11 cellular contexts compared by ENCODE assay signal in the genomic region with DNA sequence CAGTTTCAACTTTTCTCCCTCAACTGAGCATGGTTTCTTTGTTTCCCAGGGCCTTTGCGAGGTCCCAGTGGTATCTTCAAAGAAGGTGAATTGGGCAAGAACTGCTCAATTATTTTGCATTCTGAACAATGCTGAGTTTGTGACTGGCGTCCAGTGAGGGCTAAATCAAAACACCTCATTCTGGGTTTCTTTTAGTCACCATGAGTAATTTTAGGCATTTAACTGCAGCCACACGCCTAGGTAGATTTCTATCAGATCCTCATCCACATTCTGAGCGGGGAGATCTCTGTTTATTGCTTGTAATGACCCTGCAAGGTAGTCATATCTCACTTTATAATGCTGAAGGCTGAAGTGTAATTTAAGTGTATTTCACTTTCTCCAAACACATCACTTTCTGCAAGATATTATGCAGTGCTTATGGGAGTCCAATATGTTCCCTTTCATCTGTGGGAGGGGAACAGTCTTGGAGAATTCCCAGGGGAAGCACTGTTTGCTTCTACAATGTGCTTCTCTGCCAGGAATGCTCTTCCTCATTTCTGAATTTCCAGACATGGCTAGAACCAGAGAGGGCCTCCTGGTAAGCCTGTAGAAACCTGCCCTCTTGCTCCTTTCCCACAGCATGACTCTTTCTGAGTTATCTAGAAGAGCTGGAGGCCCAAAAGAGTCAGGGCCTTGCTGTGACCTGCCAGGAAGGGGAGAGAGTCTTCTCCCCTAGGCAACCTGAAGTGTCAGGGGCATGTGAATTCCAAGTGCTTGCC.
A peak's percentile ranks its signal among the peaks of the same experiment; 100 is the strongest.
DNase-seq lines count a peak whose midpoint lies in the region; ATAC-seq and TF ChIP-seq lines count a peak whose summit lies in the region.
"Had no signal": no experiment of that assay in that cellular context is flagged by ENCODE, and none has a peak within 500 bp of the region (broad histone marks: within the 10 kb centered on the region; RNA-seq: fewer than 3 reads in every experiment).

No MANE protein-coding gene starts in this region.

- no peaks in the 10 kb centered on the region for H3K27me3 ChIP-seq in endodermal cell (ENCODE audit: control insufficient read depth, insufficient read depth, low read length, poor library complexity, severe bottlenecking)
- H3K27me3 ChIP-seq in CD4-positive, alpha-beta T cell (ENCODE audit: control insufficient read depth, insufficient read depth, low read length): no peaks in the 10 kb centered on the region
- no peaks in the 10 kb centered on the region for H3K27me3 ChIP-seq in right lobe of liver

- DNase-seq in GM13976 (ENCODE audit: low spot score): peak; percentile 26
- no peak for DNase-seq in endodermal cell
- DNase-seq in renal cortical epithelial cell (ENCODE audit: low read depth): peak; percentile 84
- DNase-seq in CD4-positive, alpha-beta T cell: no peak
- no peak for DNase-seq in right lobe of liver
- no peak for DNase-seq in DMS79 treated with DMSO at 0.1 percent for 48 hours (lab: John Stamatoyannopoulos, UW)
- DNase-seq: hypothalamus; NCI-H1105 treated with DMSO at 0.1 percent for 48 hours; stimulated activated naive CD4-positive, alpha-beta T cell treated with Interleukin-2 at 50 U/mL for 16 hours had no signal

- H3K27me3 Mint-ChIP-seq in endodermal cell (ENCODE audit: insufficient read depth): peaks cover 4% of the 10 kb centered on the region
- H3K27me3 Mint-ChIP-seq in CD4-positive, alpha-beta T cell: no peaks in the 10 kb centered on the region
- H3K27me3 Mint-ChIP-seq: activated naive CD4-positive, alpha-beta T cell treated with anti-CD3 and anti-CD28 coated beads, Interleukin-2, amount 50 U/mL, for 24 hours had no signal

- H3K4me1 ChIP-seq in endodermal cell (ENCODE audit: control insufficient read depth, insufficient read depth, low read length) (peaks cover 19% of the 10 kb centered on the region), right lobe of liver (no peaks in the 10 kb centered on the region)

- H3K9me3 Mint-ChIP-seq in endodermal cell: no peaks in the 10 kb centered on the region
- no peaks in the 10 kb centered on the region for H3K9me3 Mint-ChIP-seq in CD4-positive, alpha-beta T cell
- H3K9me3 Mint-ChIP-seq: activated naive CD4-positive, alpha-beta T cell treated with anti-CD3 and anti-CD28 coated beads, Interleukin-2, amount 50 U/mL, for 24 hours had no signal

- POLR2A ChIA-PET in CD4-positive, alpha-beta T cell (lab: Charles Lee): no interaction called here

- ATAC-seq in HG03520 (IDR thresholded peaks at IDR 0.05; ENCODE audit: unreplicated experiment): peak; percentile 87
- ATAC-seq in CD4-positive, alpha-beta T cell (ENCODE audit: poor library complexity): no peak
- ATAC-seq in right lobe of liver: no peak

- H3K9me3 ChIP-seq in endodermal cell (ENCODE audit: control insufficient read depth, low read length) (no peaks in the 10 kb centered on the region), right lobe of liver (no peaks in the 10 kb centered on the region)
- H3K9me3 ChIP-seq in CD4-positive, alpha-beta T cell (ENCODE audit: control insufficient read depth, low read length): no peaks in the 10 kb centered on the region

- H3K4me3 ChIP-seq in endodermal cell (ENCODE audit: low read length) (no peak overlapping the region), right lobe of liver (no peak overlapping the region)

- H3K27ac ChIP-seq in endodermal cell (ENCODE audit: low read depth, low read length) (peak overlapping the region; percentile 45), right lobe of liver (no peak overlapping the region)
- H3K27ac ChIP-seq in CD4-positive, alpha-beta T cell (ENCODE audit: low read depth, low read length): no peak overlapping the region

- WGBS in endodermal cell (ENCODE audit: insufficient coverage in 1 of 2, insufficient read length in 1 of 2), 2 experiments: 69 to 92% methylated on average over 3 to 4 of the region's 4 CpGs
- 84% methylated on average over 4 of the region's 4 CpGs for WGBS in right lobe of liver (ENCODE audit: insufficient coverage, low coverage, low lambda C conversion rate, missing lambda C conversion rate)

- intact Hi-C loops in CD4-positive, alpha-beta T cell (cut with DNase I, micrococcal nuclease): no loop called here
- intact Hi-C loops in right lobe of liver (cut with DNase I): no loop called here

- in situ Hi-C loops in GM13976 (cut with MboI; ENCODE audit: low sequenced_read_pairs, unreplicated experiment): no loop called here

- no peak overlapping the region for H3K4me3 Mint-ChIP-seq in endodermal cell
- no peak overlapping the region for H3K4me3 Mint-ChIP-seq in CD4-positive, alpha-beta T cell
- H3K4me3 Mint-ChIP-seq: activated naive CD4-positive, alpha-beta T cell treated with anti-CD3 and anti-CD28 coated beads, Interleukin-2, amount 50 U/mL, for 24 hours had no signal

- H3K36me3 ChIP-seq in endodermal cell (ENCODE audit: control insufficient read depth, insufficient read depth, low read length) (no peaks in the 10 kb centered on the region), right lobe of liver (no peaks in the 10 kb centered on the region)

- CTCF ChIA-PET in CD4-positive, alpha-beta T cell (lab: Charles Lee): interaction anchor here (0.8 kb wide), 1 partner anchor 12 kb away, joined by 3 read pairs; no protein-coding TSS in a partner anchor

- TF ChIP-seq CTCF in GM13976 (IDR thresholded peaks at IDR 0.05; ENCODE audit: borderline replicate concordance, control extremely low read depth, extremely low read depth, insufficient read depth, missing control alignments): no peak
- TF ChIP-seq CTCF in endodermal cell (conservative IDR thresholded peaks at IDR 0.05): no peak
- TF ChIP-seq CTCF in CD4-positive, alpha-beta T cell (IDR thresholded peaks at IDR 0.05): no peak
- TF ChIP-seq CTCF in right lobe of liver (IDR thresholded peaks at IDR 0.05): no peak

- H3K9ac ChIP-seq in endodermal cell (ENCODE audit: extremely low read depth, low read length, poor library complexity, severe bottlenecking): no peak overlapping the region

- peaks cover 45% of the 10 kb centered on the region for H3K4me1 Mint-ChIP-seq in endodermal cell
- H3K4me1 Mint-ChIP-seq in CD4-positive, alpha-beta T cell (ENCODE audit: low read depth): no peaks in the 10 kb centered on the region
- H3K4me1 Mint-ChIP-seq: activated naive CD4-positive, alpha-beta T cell treated with anti-CD3 and anti-CD28 coated beads, Interleukin-2, amount 50 U/mL, for 24 hours had no signal

- H3K36me3 Mint-ChIP-seq in endodermal cell (ENCODE audit: low read depth): no peaks in the 10 kb centered on the region
- no peaks in the 10 kb centered on the region for H3K36me3 Mint-ChIP-seq in CD4-positive, alpha-beta T cell (ENCODE audit: low read depth)
- H3K36me3 Mint-ChIP-seq: activated naive CD4-positive, alpha-beta T cell treated with anti-CD3 and anti-CD28 coated beads, Interleukin-2, amount 50 U/mL, for 24 hours had no signal

- H3K27ac Mint-ChIP-seq in endodermal cell: no peak overlapping the region
- no peak overlapping the region for H3K27ac Mint-ChIP-seq in CD4-positive, alpha-beta T cell
- H3K27ac Mint-ChIP-seq: activated naive CD4-positive, alpha-beta T cell treated with anti-CD3 and anti-CD28 coated beads, Interleukin-2, amount 50 U/mL, for 24 hours had no signal

- TF ChIP-seq POLR2A in right lobe of liver (IDR thresholded peaks at IDR 0.05): no peak

Comparison
In these comparisons a context has a peak if more than half of its experiments do, and no peak if none do; other contexts are left out.
1. DNase-seq: peak in GM13976 (single experiment) and renal cortical epithelial cell (single experiment); none in endodermal cell (single experiment), CD4-positive, alpha-beta T cell (0 of 10), right lobe of liver (0 of 3) and DMS79 treated with DMSO at 0.1 percent for 48 hours (single experiment).